ENCODE assay signal across 16 cellular contexts in the genomic region with DNA sequence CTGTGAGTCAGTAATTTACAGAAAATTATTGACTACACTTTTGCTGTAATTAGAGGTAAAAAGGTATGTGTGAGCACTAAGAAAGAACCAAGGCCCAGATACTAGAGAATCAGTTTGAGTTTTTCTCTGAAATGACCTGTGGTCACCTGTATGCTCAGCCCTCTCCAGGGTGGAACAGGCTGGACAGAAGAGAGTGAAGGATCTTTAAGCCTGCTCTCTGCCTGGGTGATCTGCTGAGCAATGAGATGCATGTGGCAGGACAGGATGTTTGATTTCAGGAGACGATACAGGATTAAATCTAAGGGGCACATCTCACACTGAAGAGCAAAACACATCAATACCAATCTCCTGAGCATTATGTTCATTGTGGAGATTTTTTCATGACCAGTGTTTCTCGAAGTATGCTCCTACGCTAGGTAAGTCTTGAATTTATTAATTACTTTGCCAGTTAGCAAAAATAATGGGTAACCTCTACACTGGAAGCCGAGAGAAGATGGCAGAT. TPM values are rescaled to one million over a fixed set of nuclear protein-coding genes. Genes with fewer than 3 reads are reported as not detected.
DNase-seq lines count a peak whose midpoint lies in the region; ATAC-seq, FAIRE-seq and TF ChIP-seq lines count a peak whose summit lies in the region.
"Had no signal": no experiment of that assay in that cellular context is flagged by ENCODE, and none has a peak within 500 bp of the region (broad histone marks: within the 10 kb centered on the region; RNA-seq: fewer than 3 reads in every experiment).

No MANE protein-coding gene starts in this region.

- no peaks in the 10 kb centered on the region for H3K9me3 Mint-ChIP-seq in activated CD8-positive, alpha-beta memory T cell treated with anti-CD3 and anti-CD28 coated beads, Interleukin-2, amount 10 ng/mL, durations not matched to agents 7 days and 5 days (ENCODE audit: low read depth)
- H3K9me3 Mint-ChIP-seq: CD8-positive, alpha-beta memory T cell had no signal

- no peak overlapping the region for H3K4me3 Mint-ChIP-seq in activated CD8-positive, alpha-beta memory T cell treated with anti-CD3 and anti-CD28 coated beads, Interleukin-2, amount 10 ng/mL, durations not matched to agents 7 days and 5 days
- H3K4me3 Mint-ChIP-seq in T-helper 17 cell: no peak overlapping the region
- H3K4me3 Mint-ChIP-seq: CD8-positive, alpha-beta memory T cell had no signal

- H3F3A ChIP-seq in smooth muscle cell (ENCODE audit: low read depth) (peaks cover 36% of the 10 kb centered on the region), GM23248 (ENCODE audit: insufficient read depth) (peaks cover 10% of the 10 kb centered on the region; the same call in 1 of the 2 replicates)

- TF ChIP-seq POLR2A in endothelial cell of umbilical vein (IDR thresholded peaks at IDR 0.05; ENCODE audit: low read depth, low read length): no peak

- no peaks in the 10 kb centered on the region for H3K79me2 ChIP-seq in endothelial cell of umbilical vein (ENCODE audit: control insufficient read depth, insufficient read depth, low read length)
- H3K79me2 ChIP-seq in smooth muscle cell (ENCODE audit: low read depth): no peaks in the 10 kb centered on the region
- H3K79me2 ChIP-seq in GM23248 (ENCODE audit: insufficient read depth): no peaks in the 10 kb centered on the region

- 95% methylated on average over 4 of the region's 4 CpGs for WGBS in smooth muscle cell (ENCODE audit: low lambda C conversion rate)
- whole genome bisulfite sequencing in GM23248 (ENCODE audit: low coverage in 1 of 2, low lambda C conversion rate in 2 of 2, missing lambda C conversion rate in 2 of 2), 2 experiments: 77 to 81% methylated on average over 4 of the region's 4 CpGs

- H3K9ac ChIP-seq in endothelial cell of umbilical vein (replicated peaks; ENCODE audit: extremely low read depth, insufficient read depth, low read length) (no peak overlapping the region), smooth muscle cell (ENCODE audit: low read depth) (no peak overlapping the region), GM23248 (no peak overlapping the region)
- H3K9ac ChIP-seq: BLaER1 treated with 17β-estradiol and CSF1 and Interleukin-3, amounts not matched to agents 10 nM and 100 nM; KMS-11 had no signal

- H3K27ac Mint-ChIP-seq in activated CD8-positive, alpha-beta memory T cell treated with anti-CD3 and anti-CD28 coated beads, Interleukin-2, amount 10 ng/mL, durations not matched to agents 7 days and 5 days: peak overlapping the region; percentile 29
- H3K27ac Mint-ChIP-seq in T-helper 17 cell: peak overlapping the region; percentile 53

- DNase-seq in activated CD8-positive, alpha-beta memory T cell treated with anti-CD3 and anti-CD28 coated beads, Interleukin-2, amount 10 ng/mL, durations not matched to agents 7 days and 5 days: no peak
- DNase-seq in activated CD8-positive, alpha-beta memory T cell treated with anti-CD3 and anti-CD28 coated beads, Interleukin-2, amount 50 U/mL, for 48 hours: no peak
- DNase-seq in T-helper 17 cell (no peak), endothelial cell of umbilical vein (ENCODE audit: low read depth, low spot score) (no peak), smooth muscle cell (lab: John Stamatoyannopoulos, UW; ENCODE audit: unreplicated experiment) (no peak), foreskin fibroblast (no peak), GM23248 (no peak)
- DNase-seq: CD8-positive, alpha-beta memory T cell; DND-41; NCI-H1436 treated with DMSO at 0.1 percent for 48 hours; NCI-H2081; NCI-H510A had no signal

- POLR2A ChIA-PET in endothelial cell of umbilical vein (lab: Charles Lee): no interaction called here

- BruUV-seq in endothelial cell of umbilical vein (replicated peaks; lab: Mats Ljungman, UMichigan): no TSS peak

- H3K27me3 ChIP-seq in endothelial cell of umbilical vein (ENCODE audit: control insufficient read depth in 2 of 2, insufficient read depth in 2 of 2, low read length in 2 of 2) (no peaks in the 10 kb centered on the region), smooth muscle cell (ENCODE audit: low read depth) (no peaks in the 10 kb centered on the region), GM23248 (replicated peaks; ENCODE audit: insufficient read depth) (no peaks in the 10 kb centered on the region)
- H3K27me3 ChIP-seq: BLaER1 treated with 17β-estradiol and CSF1 and Interleukin-3, amounts not matched to agents 10 nM and 100 nM had no signal

- peaks cover 4% of the 10 kb centered on the region for H3K4me1 Mint-ChIP-seq in activated CD8-positive, alpha-beta memory T cell treated with anti-CD3 and anti-CD28 coated beads, Interleukin-2, amount 10 ng/mL, durations not matched to agents 7 days and 5 days
- peaks cover 9% of the 10 kb centered on the region for H3K4me1 Mint-ChIP-seq in T-helper 17 cell

- no peaks in the 10 kb centered on the region for H3K9me2 ChIP-seq in GM23248 (ENCODE audit: insufficient read depth)

- no peak overlapping the region for H3K27ac ChIP-seq in endothelial cell of umbilical vein (ENCODE audit: insufficient read depth, low read depth, low read length)
- peak overlapping the region; percentile 8 for H3K27ac ChIP-seq in smooth muscle cell (ENCODE audit: low read depth)
- H3K27ac ChIP-seq in GM23248: no peak overlapping the region
- H3K27ac ChIP-seq: BLaER1 treated with 17β-estradiol and CSF1 and Interleukin-3, amounts not matched to agents 10 nM and 100 nM; KMS-11 had no signal

- TF ChIP-seq CTCF in endothelial cell of umbilical vein (IDR thresholded peaks at IDR 0.05; ENCODE audit: extremely low read depth in 1 of 2, insufficient read depth in 1 of 2, low read depth in 1 of 2, low read length in 2 of 2) (no peak), smooth muscle cell (IDR thresholded peaks at IDR 0.05; ENCODE audit: borderline replicate concordance, insufficient read depth, poor library complexity, severe bottlenecking) (no peak), foreskin fibroblast (IDR thresholded peaks at IDR 0.05; ENCODE audit: low read depth, low read length) (no peak)

- no peak overlapping the region for H3K4me2 ChIP-seq in endothelial cell of umbilical vein (ENCODE audit: insufficient read depth, low read length)
- H3K4me2 ChIP-seq in smooth muscle cell: no peak overlapping the region
- H3K4me2 ChIP-seq in GM23248 (ENCODE audit: unreplicated experiment): no peak overlapping the region
- H3K4me2 ChIP-seq: BLaER1 treated with 17β-estradiol and CSF1 and Interleukin-3, amounts not matched to agents 10 nM and 100 nM; KMS-11 had no signal

- H3K36me3 ChIP-seq in endothelial cell of umbilical vein (ENCODE audit: control insufficient read depth in 2 of 2, extremely low read depth in 1 of 2, insufficient read depth in 2 of 2, low read length in 2 of 2): peaks cover 15 to 26% of the 10 kb centered on the region in 2 experiments
- peaks cover 21% of the 10 kb centered on the region for H3K36me3 ChIP-seq in smooth muscle cell (ENCODE audit: low read depth)
- H3K36me3 ChIP-seq in GM23248 (ENCODE audit: low read depth): peaks cover 24% of the 10 kb centered on the region

- H3K9me1 ChIP-seq in endothelial cell of umbilical vein (replicated peaks; ENCODE audit: control insufficient read depth, extremely low read depth, insufficient read depth, low read length): no peaks in the 10 kb centered on the region

- H4K20me1 ChIP-seq in endothelial cell of umbilical vein (replicated peaks; ENCODE audit: control insufficient read depth, extremely low read depth, insufficient read depth, low read length) (no peaks in the 10 kb centered on the region), smooth muscle cell (ENCODE audit: low read depth) (peaks cover 51% of the 10 kb centered on the region), GM23248 (ENCODE audit: insufficient read depth) (no peaks in the 10 kb centered on the region)

- H3K36me3 Mint-ChIP-seq in activated CD8-positive, alpha-beta memory T cell treated with anti-CD3 and anti-CD28 coated beads, Interleukin-2, amount 10 ng/mL, durations not matched to agents 7 days and 5 days: peaks cover 24% of the 10 kb centered on the region
- H3K36me3 Mint-ChIP-seq in T-helper 17 cell (ENCODE audit: low read depth): peaks cover 1% of the 10 kb centered on the region

- CTCF ChIA-PET in activated CD8-positive, alpha-beta memory T cell treated with anti-CD3 and anti-CD28 coated beads, Interleukin-2, amount 10 ng/mL, durations not matched to agents 7 days and 5 days (lab: Charles Lee): no interaction called here
- CTCF ChIA-PET in endothelial cell of umbilical vein (lab: Charles Lee): interaction anchor here (1.0 to 2.2 kb wide), 2 partner anchors 12 to 319 kb away, joined by 4 to 6 read pairs; no protein-coding TSS in a partner anchor

- peak; percentile 37 for FAIRE-seq in endothelial cell of umbilical vein (lab: Jason Lieb, UNC)
- FAIRE-seq: A204.1 had no signal

- dilution Hi-C loops in endothelial cell of umbilical vein (cut with MboI; ENCODE audit: extremely low pct_ligation_motif_present, low sequenced_read_pairs): no loop called here

- H3K4me3 ChIP-seq in endothelial cell of umbilical vein (replicated peaks in 1 of 3; ENCODE audit: insufficient read depth in 1 of 3, low read depth in 1 of 3, low read length in 3 of 3): no peak overlapping the region
- no peak overlapping the region for H3K4me3 ChIP-seq in smooth muscle cell
- H3K4me3 ChIP-seq in foreskin fibroblast (ENCODE audit: low read depth in 1 of 2, low read length in 2 of 2): no peak overlapping the region
- no peak overlapping the region for H3K4me3 ChIP-seq in GM23248
- H3K4me3 ChIP-seq: BLaER1 treated with 17β-estradiol and CSF1 and Interleukin-3, amounts not matched to agents 10 nM and 100 nM had no signal

- H3K9me3 ChIP-seq in T-helper 17 cell (ENCODE audit: control insufficient read depth, low read length, poor library complexity, severe bottlenecking): no peaks in the 10 kb centered on the region
- H3K9me3 ChIP-seq in endothelial cell of umbilical vein (replicated peaks; ENCODE audit: control insufficient read depth, insufficient read depth, low read length): no peaks in the 10 kb centered on the region
- no peaks in the 10 kb centered on the region for H3K9me3 ChIP-seq in smooth muscle cell (replicated peaks; ENCODE audit: low read depth)
- no peaks in the 10 kb centered on the region for H3K9me3 ChIP-seq in GM23248 (ENCODE audit: low read depth)
- H3K9me3 ChIP-seq: BLaER1 treated with 17β-estradiol and CSF1 and Interleukin-3, amounts not matched to agents 10 nM and 100 nM had no signal

- no peak overlapping the region for H2AFZ ChIP-seq in endothelial cell of umbilical vein (ENCODE audit: low read depth, low read length)
- H2AFZ ChIP-seq in smooth muscle cell (ENCODE audit: low read depth): no peak overlapping the region
- no peak overlapping the region for H2AFZ ChIP-seq in GM23248

- intact Hi-C loops in endothelial cell of umbilical vein (cut with micrococcal nuclease): no loop called here

- in situ Hi-C loops in GM23248 (cut with MboI): no loop called here

- peaks cover 1% of the 10 kb centered on the region for H3K4me1 ChIP-seq in endothelial cell of umbilical vein (ENCODE audit: control insufficient read depth, extremely low read depth, insufficient read depth, low read length)
- H3K4me1 ChIP-seq in smooth muscle cell (ENCODE audit: low read depth): no peaks in the 10 kb centered on the region
- no peaks in the 10 kb centered on the region for H3K4me1 ChIP-seq in GM23248 (ENCODE audit: insufficient read depth)
- H3K4me1 ChIP-seq: BLaER1 treated with 17β-estradiol and CSF1 and Interleukin-3, amounts not matched to agents 10 nM and 100 nM had no signal

- no peaks in the 10 kb centered on the region for H3K27me3 Mint-ChIP-seq in activated CD8-positive, alpha-beta memory T cell treated with anti-CD3 and anti-CD28 coated beads, Interleukin-2, amount 10 ng/mL, durations not matched to agents 7 days and 5 days
- no peaks in the 10 kb centered on the region for H3K27me3 Mint-ChIP-seq in T-helper 17 cell
- H3K27me3 Mint-ChIP-seq: CD8-positive, alpha-beta memory T cell had no signal

- no peak for ATAC-seq in activated CD8-positive, alpha-beta memory T cell treated with anti-CD3 and anti-CD28 coated beads, Interleukin-2, amount 10 ng/mL, durations not matched to agents 7 days and 5 days
- ATAC-seq in T-helper 17 cell (no peak), HG03565 (IDR thresholded peaks at IDR 0.05; ENCODE audit: unreplicated experiment) (no peak)

RNA-seq across cellular contexts. Expression of a gene that starts 25.5 kb away (rescaled TPM):
- 10 to 100 TPM; 69.5 to 99.8 TPM for total RNA-seq in activated CD8-positive, alpha-beta memory T cell treated with anti-CD3 and anti-CD28 coated beads, Interleukin-2, amount 10 ng/mL, durations not matched to agents 7 days and 5 days
- total RNA-seq in T-helper 17 cell (10 to 100 TPM; 37.9 to 48.0 TPM), endothelial cell of umbilical vein (104 and 128 TPM in 2 replicates), smooth muscle cell (160 and 185 TPM in 2 replicates)
- polyA plus RNA-seq in endothelial cell of umbilical vein (23.8 and 39.6 TPM in 2 replicates), smooth muscle cell (43.6 and 72.3 TPM in 2 replicates), GM23248 (2016; fragmentation: Nextera tagmentation; extraction: Ambion mirVana) (14.4 and 17.3 TPM in 2 replicates)
- polyA plus RNA-seq in endothelial cell of umbilical vein (2011; cell fraction: cytosol; rRNA removed): 22.7 and 22.9 TPM in 2 replicates
- 54.8 and 56.7 TPM in 2 replicates for polyA plus RNA-seq in endothelial cell of umbilical vein (2011; cell fraction: nucleus; rRNA removed)
- polyA plus RNA-seq in endothelial cell of umbilical vein (2012): 32.1 and 48.0 TPM in 2 replicates
- polyA minus RNA-seq in endothelial cell of umbilical vein: 134 and 181 TPM in 2 replicates
- polyA minus RNA-seq in endothelial cell of umbilical vein (2011; cell fraction: cytosol; rRNA and poly(A)+ RNA removed): 25.8 TPM
- polyA minus RNA-seq in endothelial cell of umbilical vein (2011; cell fraction: nucleus; rRNA and poly(A)+ RNA removed): 51.3 and 88.1 TPM in 2 replicates
- total RNA-seq in GM23248 (2014; rRNA removed; shearing (Covaris generic)): 18.1 and 34.0 TPM in 2 replicates
